Comparison of ENCODE assay signal across 23 cellular contexts in genomic region chr6:34650823-34651222, GRCh38.
"Had no signal": no experiment of that assay in that cellular context is flagged by ENCODE, and none has a peak within 500 bp of the region (broad histone marks: within the 10 kb centered on the region; RNA-seq: fewer than 3 reads in every experiment).

No MANE protein-coding gene starts in this region.

- H3K36me3 ChIP-seq: breast epithelium had no signal

- H3K27ac Mint-ChIP-seq: activated CD4-positive, alpha-beta memory T cell treated with anti-CD3 and anti-CD28 coated beads, Interleukin-2, amount 10 ng/mL, durations not matched to agents 7 days and 5 days; activated CD8-positive, alpha-beta memory T cell treated with anti-CD3 and anti-CD28 coated beads, Interleukin-2, amount 10 ng/mL, durations not matched to agents 7 days and 5 days; activated naive CD4-positive, alpha-beta T cell treated with anti-CD3 and anti-CD28 coated beads, Interleukin-2, amount 10 ng/mL, durations not matched to agents 7 days and 5 days; activated T-helper 17 cell treated with anti-CD3 and anti-CD28 coated beads, Interleukin-2, amount 50 U/mL, for 72 hours; dendritic cell treated with granulocyte-macrophage colony-stimulating factor and Interleukin-4, amounts not matched to agents 40 ng/mL and 50 ng/mL, for 4 days; natural killer cell treated with Interleukin-12 subunit alpha and Interleukin-12 subunit beta and Interleukin-15 and Interleukin-18, amount 100 ng/mL, for 72 hours; T-helper 2 cell treated with Interferon-gamma antibody and Interleukin-4, amounts not matched to agents 5 μg/mL and 100 μg/mL, for 36 hours had no signal

- H3K9me3 Mint-ChIP-seq: activated CD4-positive, alpha-beta memory T cell treated with anti-CD3 and anti-CD28 coated beads, Interleukin-2, amount 10 ng/mL, durations not matched to agents 7 days and 5 days; activated naive CD4-positive, alpha-beta T cell treated with anti-CD3 and anti-CD28 coated beads, Interleukin-2, amount 10 ng/mL, durations not matched to agents 7 days and 5 days; activated T-helper 17 cell treated with anti-CD3 and anti-CD28 coated beads, Interleukin-2, amount 50 U/mL, for 72 hours; dendritic cell treated with granulocyte-macrophage colony-stimulating factor and Interleukin-4, amounts not matched to agents 40 ng/mL and 50 ng/mL, for 4 days; mesothelial cell of epicardium; natural killer cell treated with Interleukin-12 subunit alpha and Interleukin-12 subunit beta and Interleukin-15 and Interleukin-18, amount 100 ng/mL, for 72 hours; T-helper 2 cell treated with Interferon-gamma antibody and Interleukin-4, amounts not matched to agents 5 μg/mL and 100 μg/mL, for 36 hours had no signal

- H3K4me3 Mint-ChIP-seq: activated CD4-positive, alpha-beta memory T cell treated with anti-CD3 and anti-CD28 coated beads, Interleukin-2, amount 10 ng/mL, durations not matched to agents 7 days and 5 days; activated CD8-positive, alpha-beta memory T cell treated with anti-CD3 and anti-CD28 coated beads, Interleukin-2, amount 10 ng/mL, durations not matched to agents 7 days and 5 days; activated naive CD4-positive, alpha-beta T cell treated with anti-CD3 and anti-CD28 coated beads, Interleukin-2, amount 10 ng/mL, durations not matched to agents 7 days and 5 days; activated T-helper 17 cell treated with anti-CD3 and anti-CD28 coated beads, Interleukin-2, amount 50 U/mL, for 72 hours; dendritic cell treated with granulocyte-macrophage colony-stimulating factor and Interleukin-4, amounts not matched to agents 40 ng/mL and 50 ng/mL, for 4 days; mesothelial cell of epicardium; natural killer cell treated with Interleukin-12 subunit alpha and Interleukin-12 subunit beta and Interleukin-15 and Interleukin-18, amount 100 ng/mL, for 72 hours; T-helper 2 cell treated with Interferon-gamma antibody and Interleukin-4, amounts not matched to agents 5 μg/mL and 100 μg/mL, for 36 hours had no signal

- H3K27ac ChIP-seq: ascending aorta, heart right ventricle, tibial nerve, vagina had no signal

- H3K4me3 ChIP-seq: ascending aorta, breast epithelium, esophagus muscularis mucosa, heart right ventricle, tibial nerve, vagina had no signal

- H3K27me3 ChIP-seq: ascending aorta, breast epithelium, esophagus muscularis mucosa, heart right ventricle, tibial nerve, vagina had no signal

- H3K27me3 Mint-ChIP-seq: activated CD4-positive, alpha-beta memory T cell treated with anti-CD3 and anti-CD28 coated beads, Interleukin-2, amount 10 ng/mL, durations not matched to agents 7 days and 5 days; activated CD8-positive, alpha-beta memory T cell treated with anti-CD3 and anti-CD28 coated beads, Interleukin-2, amount 10 ng/mL, durations not matched to agents 7 days and 5 days; activated naive CD4-positive, alpha-beta T cell treated with anti-CD3 and anti-CD28 coated beads, Interleukin-2, amount 10 ng/mL, durations not matched to agents 7 days and 5 days; activated T-helper 17 cell treated with anti-CD3 and anti-CD28 coated beads, Interleukin-2, amount 50 U/mL, for 72 hours; dendritic cell treated with granulocyte-macrophage colony-stimulating factor and Interleukin-4, amounts not matched to agents 40 ng/mL and 50 ng/mL, for 4 days; natural killer cell treated with Interleukin-12 subunit alpha and Interleukin-12 subunit beta and Interleukin-15 and Interleukin-18, amount 100 ng/mL, for 72 hours had no signal

- ATAC-seq: activated CD8-positive, alpha-beta memory T cell treated with anti-CD3 and anti-CD28 coated beads, Interleukin-2, amount 10 ng/mL, durations not matched to agents 7 days and 5 days; activated T-helper 17 cell treated with anti-CD3 and anti-CD28 coated beads, Interleukin-2, amount 50 U/mL, for 72 hours; natural killer cell treated with Interleukin-12 subunit alpha and Interleukin-12 subunit beta and Interleukin-15 and Interleukin-18, amount 100 ng/mL, for 72 hours had no signal

- DNase-seq: activated CD4-positive, alpha-beta memory T cell treated with anti-CD3 and anti-CD28 coated beads, Interleukin-2, amount 10 ng/mL, durations not matched to agents 7 days and 5 days; activated CD4-positive, alpha-beta T cell treated with anti-CD3 and anti-CD28 coated beads for 48 hours; activated CD4-positive, CD25-positive, alpha-beta regulatory T cell; activated CD8-positive, alpha-beta memory T cell treated with anti-CD3 and anti-CD28 coated beads, Interleukin-2, amount 10 ng/mL, durations not matched to agents 7 days and 5 days; activated naive CD4-positive, alpha-beta T cell treated with anti-CD3 and anti-CD28 coated beads, Interleukin-2, amount 10 ng/mL, durations not matched to agents 7 days and 5 days; effector CD8-positive, alpha-beta T cell; heart right ventricle; kidney glomerular epithelial cell; retina; stimulated activated CD4-positive, alpha-beta T cell treated with anti-CD3 and anti-CD28 coated beads, Interleukin-12 subunit alpha, Interleukin-12 subunit beta, amount 100 ng/mL, for 4 hours; stimulated activated CD4-positive, alpha-beta T cell treated with anti-CD3 and anti-CD28 coated beads, Interleukin-1b, Interleukin-23, amount 100 ng/mL, for 48 hours; stimulated activated CD8-positive, alpha-beta memory T cell treated with anti-CD3 and anti-CD28 coated beads, Interleukin-4, amount 100 ng/mL, for 48 hours; stimulated activated naive CD4-positive, alpha-beta T cell treated with Interleukin-2 at 50 U/mL for 16 hours had no signal

- H3K9me3 ChIP-seq: ascending aorta, breast epithelium, esophagus muscularis mucosa, heart right ventricle, tibial nerve, vagina had no signal
